Comparison of ENCODE assay signal across 1 cellular context in the genomic region with DNA sequence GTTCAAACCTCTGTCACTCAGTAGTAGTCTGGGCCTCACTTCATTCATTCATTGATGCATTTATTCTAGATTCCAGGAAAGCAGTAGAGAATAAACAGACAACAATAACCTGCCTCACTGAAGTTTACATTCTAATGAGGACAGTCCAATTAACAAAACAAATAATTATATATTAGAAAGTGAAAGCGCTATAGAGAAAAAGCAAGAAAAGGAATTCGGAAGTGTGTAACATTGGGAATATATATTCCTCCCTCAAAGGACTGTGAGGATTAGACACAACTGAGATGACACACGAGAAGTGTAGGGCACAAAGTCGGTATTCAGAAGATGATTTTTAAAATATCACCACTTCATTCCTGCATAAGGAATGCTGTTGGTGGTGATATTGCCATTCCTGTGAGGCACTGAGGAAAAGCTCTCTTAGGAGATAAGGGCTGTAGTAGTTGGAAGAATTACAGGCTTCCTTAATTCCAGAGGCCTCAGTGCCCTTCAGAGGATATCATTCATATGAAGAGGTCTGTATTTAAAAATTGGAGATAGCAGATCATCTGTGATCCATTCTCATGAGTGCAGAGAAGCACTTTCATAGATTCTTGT.
TF ChIP-seq lines count a peak whose summit lies in the region.

No MANE protein-coding gene starts in this region.

TF ChIP-seq in SK-N-SH treated with all-trans-retinoic acid at 6 μM for 48 hours, 23 proteins besides CTCF, POLR2A, EP300 and RAD21 (continued from another document):
- TF ChIP-seq, protein P1, sequence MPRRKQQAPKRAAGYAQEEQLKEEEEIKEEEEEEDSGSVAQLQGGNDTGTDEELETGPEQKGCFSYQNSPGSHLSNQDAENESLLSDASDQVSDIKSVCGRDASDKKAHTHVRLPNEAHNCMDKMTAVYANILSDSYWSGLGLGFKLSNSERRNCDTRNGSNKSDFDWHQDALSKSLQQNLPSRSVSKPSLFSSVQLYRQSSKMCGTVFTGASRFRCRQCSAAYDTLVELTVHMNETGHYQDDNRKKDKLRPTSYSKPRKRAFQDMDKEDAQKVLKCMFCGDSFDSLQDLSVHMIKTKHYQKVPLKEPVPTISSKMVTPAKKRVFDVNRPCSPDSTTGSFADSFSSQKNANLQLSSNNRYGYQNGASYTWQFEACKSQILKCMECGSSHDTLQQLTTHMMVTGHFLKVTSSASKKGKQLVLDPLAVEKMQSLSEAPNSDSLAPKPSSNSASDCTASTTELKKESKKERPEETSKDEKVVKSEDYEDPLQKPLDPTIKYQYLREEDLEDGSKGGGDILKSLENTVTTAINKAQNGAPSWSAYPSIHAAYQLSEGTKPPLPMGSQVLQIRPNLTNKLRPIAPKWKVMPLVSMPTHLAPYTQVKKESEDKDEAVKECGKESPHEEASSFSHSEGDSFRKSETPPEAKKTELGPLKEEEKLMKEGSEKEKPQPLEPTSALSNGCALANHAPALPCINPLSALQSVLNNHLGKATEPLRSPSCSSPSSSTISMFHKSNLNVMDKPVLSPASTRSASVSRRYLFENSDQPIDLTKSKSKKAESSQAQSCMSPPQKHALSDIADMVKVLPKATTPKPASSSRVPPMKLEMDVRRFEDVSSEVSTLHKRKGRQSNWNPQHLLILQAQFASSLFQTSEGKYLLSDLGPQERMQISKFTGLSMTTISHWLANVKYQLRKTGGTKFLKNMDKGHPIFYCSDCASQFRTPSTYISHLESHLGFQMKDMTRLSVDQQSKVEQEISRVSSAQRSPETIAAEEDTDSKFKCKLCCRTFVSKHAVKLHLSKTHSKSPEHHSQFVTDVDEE (CRISPR knock-in tag; IDR thresholded peaks at IDR 0.05), result no peak
- TF ChIP-seq CSDC2 (CRISPR knock-in tag; IDR thresholded peaks at IDR 0.05) (no peak), ZC3H10 (CRISPR knock-in tag; IDR thresholded peaks at IDR 0.05) (no peak), SNAI2 (CRISPR knock-in tag; IDR thresholded peaks at IDR 0.05) (no peak), TCF4 (CRISPR knock-in tag; IDR thresholded peaks at IDR 0.05; ENCODE audit: borderline replicate concordance) (no peak), PPARA (CRISPR knock-in tag; IDR thresholded peaks at IDR 0.05; ENCODE audit: borderline replicate concordance) (no peak), OSR1 (CRISPR knock-in tag; IDR thresholded peaks at IDR 0.05) (no peak), RARB (CRISPR knock-in tag; IDR thresholded peaks at IDR 0.05) (no peak), ZNF8 (CRISPR knock-in tag; IDR thresholded peaks at IDR 0.05) (no peak), ZNF70 (CRISPR knock-in tag; IDR thresholded peaks at IDR 0.05) (no peak), TOX (CRISPR knock-in tag; IDR thresholded peaks at IDR 0.05; ENCODE audit: borderline replicate concordance) (no peak)
- TF ChIP-seq, protein P2, sequence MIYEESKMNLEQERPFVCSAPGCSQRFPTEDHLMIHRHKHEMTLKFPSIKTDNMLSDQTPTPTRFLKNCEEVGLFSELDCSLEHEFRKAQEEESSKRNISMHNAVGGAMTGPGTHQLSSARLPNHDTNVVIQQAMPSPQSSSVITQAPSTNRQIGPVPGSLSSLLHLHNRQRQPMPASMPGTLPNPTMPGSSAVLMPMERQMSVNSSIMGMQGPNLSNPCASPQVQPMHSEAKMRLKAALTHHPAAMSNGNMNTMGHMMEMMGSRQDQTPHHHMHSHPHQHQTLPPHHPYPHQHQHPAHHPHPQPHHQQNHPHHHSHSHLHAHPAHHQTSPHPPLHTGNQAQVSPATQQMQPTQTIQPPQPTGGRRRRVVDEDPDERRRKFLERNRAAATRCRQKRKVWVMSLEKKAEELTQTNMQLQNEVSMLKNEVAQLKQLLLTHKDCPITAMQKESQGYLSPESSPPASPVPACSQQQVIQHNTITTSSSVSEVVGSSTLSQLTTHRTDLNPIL (CRISPR knock-in tag; IDR thresholded peaks at IDR 0.05; ENCODE audit: low read depth), result no peak
- TF ChIP-seq, protein P3, sequence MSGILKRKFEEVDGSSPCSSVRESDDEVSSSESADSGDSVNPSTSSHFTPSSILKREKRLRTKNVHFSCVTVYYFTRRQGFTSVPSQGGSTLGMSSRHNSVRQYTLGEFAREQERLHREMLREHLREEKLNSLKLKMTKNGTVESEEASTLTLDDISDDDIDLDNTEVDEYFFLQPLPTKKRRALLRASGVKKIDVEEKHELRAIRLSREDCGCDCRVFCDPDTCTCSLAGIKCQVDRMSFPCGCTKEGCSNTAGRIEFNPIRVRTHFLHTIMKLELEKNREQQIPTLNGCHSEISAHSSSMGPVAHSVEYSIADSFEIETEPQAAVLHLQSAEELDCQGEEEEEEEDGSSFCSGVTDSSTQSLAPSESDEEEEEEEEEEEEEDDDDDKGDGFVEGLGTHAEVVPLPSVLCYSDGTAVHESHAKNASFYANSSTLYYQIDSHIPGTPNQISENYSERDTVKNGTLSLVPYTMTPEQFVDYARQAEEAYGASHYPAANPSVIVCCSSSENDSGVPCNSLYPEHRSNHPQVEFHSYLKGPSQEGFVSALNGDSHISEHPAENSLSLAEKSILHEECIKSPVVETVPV (CRISPR knock-in tag; IDR thresholded peaks at IDR 0.05), result no peak
